Comparison of ENCODE assay signal across 1 cellular context in genomic region chr2:10271509-10271908, GRCh38.
TF ChIP-seq lines count a peak whose summit lies in the region.

No MANE protein-coding gene starts in this region.

TF ChIP-seq in H1, 55 proteins besides CTCF, POLR2A, EP300 and RAD21:
- TF ChIP-seq MAFK (IDR thresholded peaks at IDR 0.05; ENCODE audit: low read depth, low read length), result no peak
- no peak for TF ChIP-seq CTBP2 (IDR thresholded peaks at IDR 0.05; ENCODE audit: borderline replicate concordance, insufficient read depth, insufficient read length, low read length)
- no peak for TF ChIP-seq SIRT6 (IDR thresholded peaks at IDR 0.05; ENCODE audit: low read length)
- TF ChIP-seq CHD1 (IDR thresholded peaks at IDR 0.05; ENCODE audit: low read depth, low read length), result no peak
- no peak for TF ChIP-seq ASH2L (IDR thresholded peaks at IDR 0.05; ENCODE audit: low read length)
- no peak for TF ChIP-seq TEAD4 (IDR thresholded peaks at IDR 0.05; ENCODE audit: low read depth, low read length)
- TF ChIP-seq FOSL1 (IDR thresholded peaks at IDR 0.05; ENCODE audit: insufficient read depth, low read depth, low read length), result no peak
- no peak for TF ChIP-seq RNF2 (IDR thresholded peaks at IDR 0.05; ENCODE audit: borderline replicate concordance, low read depth, low read length, missing control alignments, poor library complexity, severe bottlenecking)
- TF ChIP-seq YY1 (IDR thresholded peaks at IDR 0.05; ENCODE audit: low read depth, low read length), result no peak
- no peak for TF ChIP-seq CEBPB (IDR thresholded peaks at IDR 0.05; ENCODE audit: low read depth, low read length)
- no peak for TF ChIP-seq POU5F1 (IDR thresholded peaks at IDR 0.05; ENCODE audit: low read depth, low read length)
- no peak for TF ChIP-seq MAX (IDR thresholded peaks at IDR 0.05)
- no peak for TF ChIP-seq EGR1 (IDR thresholded peaks at IDR 0.05; ENCODE audit: borderline replicate concordance, low read depth, low read length)
- TF ChIP-seq TAF7 (optimal IDR thresholded peaks at IDR 0.05; ENCODE audit: borderline replicate concordance, low read depth, low read length), result no peak
- TF ChIP-seq SIX5 (IDR thresholded peaks at IDR 0.05; ENCODE audit: low read depth, low read length), result no peak
